In the genomic region with DNA sequence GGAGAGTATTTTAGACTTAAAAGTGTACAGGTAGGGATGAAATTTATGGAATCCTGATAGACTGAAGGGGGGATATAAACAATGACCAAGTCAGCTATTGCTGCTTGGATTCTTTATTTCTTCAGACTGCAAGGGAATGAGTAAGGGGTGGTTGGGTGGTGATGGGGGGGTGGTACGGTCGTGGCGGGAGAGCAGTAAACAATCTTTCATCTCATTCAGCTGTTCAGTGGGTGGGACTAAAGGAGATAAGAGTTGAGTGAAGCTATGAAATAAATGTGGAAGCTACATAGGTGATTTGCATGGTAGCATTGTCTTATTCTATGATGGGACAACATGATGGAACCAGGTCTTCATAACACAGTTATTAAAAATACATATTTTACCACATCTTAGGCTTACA, we compare ENCODE assay signal across 8 cellular contexts. TPM values are rescaled to one million over a fixed set of nuclear protein-coding genes. Genes with fewer than 3 reads are reported as not detected.
DNase-seq lines count a peak whose midpoint lies in the region; ATAC-seq and TF ChIP-seq lines count a peak whose summit lies in the region.

No MANE protein-coding gene starts in this region.

- TF ChIP-seq POLR2A in transverse colon (IDR thresholded peaks at IDR 0.05) = no peak

- H3K27ac Mint-ChIP-seq in activated naive CD8-positive, alpha-beta T cell treated with anti-CD3 and anti-CD28 coated beads, Interleukin-2, amount 10 ng/mL, durations not matched to agents 7 days and 5 days = peak overlapping the region; percentile 90

- intact Hi-C loops in lower lobe of right lung (cut with DNase I) (no loop called here), transverse colon (cut with DNase I; ENCODE audit: low total_unique reads) (loop anchor here (1.0 to 5.0 kb wide), 3 partner anchors 28 to 100 kb away; no protein-coding TSS in a partner anchor)

- H3K9me3 Mint-ChIP-seq in activated naive CD8-positive, alpha-beta T cell treated with anti-CD3 and anti-CD28 coated beads, Interleukin-2, amount 10 ng/mL, durations not matched to agents 7 days and 5 days = no peaks in the 10 kb centered on the region

- TF ChIP-seq CTCF in lower lobe of right lung (IDR thresholded peaks at IDR 0.05) = no peak
- TF ChIP-seq CTCF in transverse colon (IDR thresholded peaks at IDR 0.05) = no peak

- H3K27me3 ChIP-seq in lower lobe of right lung (ENCODE audit: low read depth) = no peaks in the 10 kb centered on the region
- no peaks in the 10 kb centered on the region for H3K27me3 ChIP-seq in transverse colon

- peak overlapping the region; percentile 94 for H3K4me3 Mint-ChIP-seq in activated naive CD8-positive, alpha-beta T cell treated with anti-CD3 and anti-CD28 coated beads, Interleukin-2, amount 10 ng/mL, durations not matched to agents 7 days and 5 days

- peaks cover 33% of the 10 kb centered on the region for H3K4me1 Mint-ChIP-seq in activated naive CD8-positive, alpha-beta T cell treated with anti-CD3 and anti-CD28 coated beads, Interleukin-2, amount 10 ng/mL, durations not matched to agents 7 days and 5 days

- WGBS in transverse colon (ENCODE audit: low coverage in 1 of 2), 2 donors = 8 to 17% methylated on average over 3 of the region's 3 CpGs

- peak; percentile 8 for DNase-seq in AG08396 (ENCODE audit: low spot score)
- DNase-seq in HuH-7 (ENCODE audit: low spot score) = peak; percentile 22
- DNase-seq in activated naive CD8-positive, alpha-beta T cell treated with anti-CD3 and anti-CD28 coated beads, Interleukin-2, amount 10 ng/mL, durations not matched to agents 7 days and 5 days = no peak
- DNase-seq in lower lobe of right lung = no peak
- no peak for DNase-seq in transverse colon
- no peak for DNase-seq in hippocampal formation (lab: John Stamatoyannopoulos, UW)

- peak overlapping the region; percentile 98 for H3K27ac ChIP-seq in lower lobe of right lung
- H3K27ac ChIP-seq in transverse colon = peak overlapping the region; percentile 98 to 100 (median 98)

- in situ Hi-C loops in transverse colon (cut with MboI; ENCODE audit: low pct_ligation_motif_present in 1 of 4, low pct_unique_long_range_greater_than_20kb in 1 of 4, low sequenced_read_pairs in 3 of 4) = loop anchor here in 1 of 4 donors (25.0 kb wide), 1 partner anchor 90 kb away; no protein-coding TSS in a partner anchor

- H3K4me1 ChIP-seq in lower lobe of right lung (peaks cover 50% of the 10 kb centered on the region), transverse colon (peaks cover 12 to 58% (median 35%) of the 10 kb centered on the region in 4 donors)

- no peak for ATAC-seq in activated naive CD8-positive, alpha-beta T cell treated with anti-CD3 and anti-CD28 coated beads, Interleukin-2, amount 10 ng/mL, durations not matched to agents 7 days and 5 days (ENCODE audit: low read depth)
- no peak for ATAC-seq in lower lobe of right lung
- no peak for ATAC-seq in HG03378 (IDR thresholded peaks at IDR 0.05; ENCODE audit: unreplicated experiment)
- ATAC-seq in GM21447 (IDR thresholded peaks at IDR 0.05; ENCODE audit: unreplicated experiment) = no peak

- H3K4me3 ChIP-seq in lower lobe of right lung = peak overlapping the region; percentile 87
- H3K4me3 ChIP-seq in transverse colon = peak overlapping the region in 3 of 4 donors; percentile 82 to 89 (median 86)

- H3K36me3 ChIP-seq in lower lobe of right lung = no peaks in the 10 kb centered on the region
- H3K36me3 ChIP-seq in transverse colon = no peaks in the 10 kb centered on the region

- peaks cover 19% of the 10 kb centered on the region for H3K36me3 Mint-ChIP-seq in activated naive CD8-positive, alpha-beta T cell treated with anti-CD3 and anti-CD28 coated beads, Interleukin-2, amount 10 ng/mL, durations not matched to agents 7 days and 5 days

- no peaks in the 10 kb centered on the region for H3K27me3 Mint-ChIP-seq in activated naive CD8-positive, alpha-beta T cell treated with anti-CD3 and anti-CD28 coated beads, Interleukin-2, amount 10 ng/mL, durations not matched to agents 7 days and 5 days

- no peak for TF ChIP-seq EP300 in transverse colon (IDR thresholded peaks at IDR 0.05; ENCODE audit: low read depth)

- H3K9me3 ChIP-seq in lower lobe of right lung (no peaks in the 10 kb centered on the region), transverse colon (no peaks in the 10 kb centered on the region)

- POLR2A ChIA-PET in activated naive CD8-positive, alpha-beta T cell treated with anti-CD3 and anti-CD28 coated beads, Interleukin-2, amount 10 ng/mL, durations not matched to agents 7 days and 5 days (lab: Charles Lee) = interaction anchor here (4.1 kb wide), 1 partner anchor 75 kb away, joined by 75 read pairs; no protein-coding TSS in a partner anchor

RNA-seq across cellular contexts. Expression of a gene that starts 1.8 kb away (rescaled TPM):
- 100 to 1,000 TPM; 264 to 266 TPM for total RNA-seq in activated naive CD8-positive, alpha-beta T cell treated with anti-CD3 and anti-CD28 coated beads, Interleukin-2, amount 10 ng/mL, durations not matched to agents 7 days and 5 days
- total RNA-seq in lower lobe of right lung (180 TPM), transverse colon (100 to 1,000 TPM in 2 of 4 donors, 10 to 100 TPM in 2; 73.2 to 131 (median 101) TPM)

Comparison
In these comparisons a context has a peak if more than half of its experiments do, and no peak if none do; other contexts are left out.
1. DNase-seq: peak in AG08396 (single experiment) and HuH-7 (single experiment); none in activated naive CD8-positive, alpha-beta T cell treated with anti-CD3 and anti-CD28 coated beads, Interleukin-2, amount 10 ng/mL, durations not matched to agents 7 days and 5 days (single experiment), lower lobe of right lung (single experiment), transverse colon (single experiment) and hippocampal formation (0 of 2).